Comparison of ENCODE assay signal across 1 cellular context in the genomic region with DNA sequence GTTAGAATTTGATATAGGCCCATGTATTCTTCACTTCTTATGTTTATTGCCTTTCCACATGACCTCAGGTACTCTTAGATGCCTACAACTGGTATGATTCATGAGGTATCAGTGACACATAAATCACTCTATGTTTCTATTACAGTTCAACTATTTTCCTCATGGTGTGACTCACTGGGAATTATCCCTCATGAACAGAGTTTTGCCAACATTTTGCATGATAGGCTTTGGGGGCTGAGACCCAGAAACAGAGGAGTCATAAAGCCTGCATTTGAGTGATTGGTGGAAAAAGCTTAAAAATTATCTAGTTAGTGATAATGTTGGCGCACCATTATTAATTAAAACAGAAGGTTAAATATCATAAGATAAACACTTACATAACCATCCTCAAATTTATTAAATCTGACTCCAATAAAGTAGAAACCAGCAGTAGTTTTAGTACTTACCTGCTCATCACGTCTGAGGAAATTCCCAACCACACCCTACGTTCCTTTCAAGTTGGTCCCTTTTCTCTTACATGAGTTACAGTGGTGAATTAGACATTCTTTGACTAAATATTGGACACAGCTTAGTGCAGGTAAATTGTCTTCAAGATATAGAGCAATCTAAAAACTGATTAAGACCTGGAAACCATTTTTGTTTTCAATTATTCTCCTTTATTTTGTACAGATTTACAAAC.
TF ChIP-seq lines count a peak whose summit lies in the region.

No MANE protein-coding gene starts in this region.

TF ChIP-seq in GM12878, 131 proteins besides CTCF, POLR2A, EP300 and RAD21 (continued from another document):
- TF ChIP-seq ATF2 (IDR thresholded peaks at IDR 0.05; ENCODE audit: low read length) = peak; percentile 69; the same call in 1 of the 2 replicates
- TF ChIP-seq RFX5 (IDR thresholded peaks at IDR 0.05; ENCODE audit: low read depth, low read length) = 0 out of 2 replicates have a peak, but pooled peaks have one; percentile 30
- TF ChIP-seq NFIC (IDR thresholded peaks at IDR 0.05; ENCODE audit: low read depth, low read length) = peak; percentile 89; the same call in 1 of the 2 replicates
- TF ChIP-seq GABPA (IDR thresholded peaks at IDR 0.05; ENCODE audit: low read depth) = peak; percentile 22; the same call in 1 of the 2 replicates
- no peak for TF ChIP-seq NFXL1 (IDR thresholded peaks at IDR 0.05; ENCODE audit: borderline replicate concordance)
- TF ChIP-seq FOXM1 (IDR thresholded peaks at IDR 0.05; ENCODE audit: low read depth, low read length) = peak; percentile 89; the same call in 1 of the 2 replicates
- TF ChIP-seq ATF7 (IDR thresholded peaks at IDR 0.05; ENCODE audit: low read depth) = 0 out of 2 replicates have a peak, but pooled peaks have one; percentile 18
- peak; percentile 42; the same call in 1 of the 2 replicates for TF ChIP-seq DPF2 (IDR thresholded peaks at IDR 0.05)
- TF ChIP-seq ASH2L (IDR thresholded peaks at IDR 0.05; ENCODE audit: borderline replicate concordance, low read depth) = no peak
- peak; percentile 89 for TF ChIP-seq JUNB (IDR thresholded peaks at IDR 0.05)
- TF ChIP-seq IRF4 (IDR thresholded peaks at IDR 0.05; ENCODE audit: low read depth, low read length) = peak; percentile 61; the same call in 1 of the 2 replicates
- no peak for TF ChIP-seq SMAD5 (IDR thresholded peaks at IDR 0.05; ENCODE audit: low read depth)
- TF ChIP-seq MEF2A (IDR thresholded peaks at IDR 0.05; ENCODE audit: insufficient read depth, low read depth, low read length) = peak; percentile 64
- peak; percentile 20 for TF ChIP-seq PBX3 (IDR thresholded peaks at IDR 0.05; ENCODE audit: insufficient replicate concordance, low read depth, low read length)
- peak; percentile 21; the same call in 1 of the 2 replicates for TF ChIP-seq IKZF1 (conservative IDR thresholded peaks at IDR 0.05)
- peak; percentile 70 for TF ChIP-seq CREB1 (IDR thresholded peaks at IDR 0.05; ENCODE audit: low read depth)
- TF ChIP-seq, protein P1, sequence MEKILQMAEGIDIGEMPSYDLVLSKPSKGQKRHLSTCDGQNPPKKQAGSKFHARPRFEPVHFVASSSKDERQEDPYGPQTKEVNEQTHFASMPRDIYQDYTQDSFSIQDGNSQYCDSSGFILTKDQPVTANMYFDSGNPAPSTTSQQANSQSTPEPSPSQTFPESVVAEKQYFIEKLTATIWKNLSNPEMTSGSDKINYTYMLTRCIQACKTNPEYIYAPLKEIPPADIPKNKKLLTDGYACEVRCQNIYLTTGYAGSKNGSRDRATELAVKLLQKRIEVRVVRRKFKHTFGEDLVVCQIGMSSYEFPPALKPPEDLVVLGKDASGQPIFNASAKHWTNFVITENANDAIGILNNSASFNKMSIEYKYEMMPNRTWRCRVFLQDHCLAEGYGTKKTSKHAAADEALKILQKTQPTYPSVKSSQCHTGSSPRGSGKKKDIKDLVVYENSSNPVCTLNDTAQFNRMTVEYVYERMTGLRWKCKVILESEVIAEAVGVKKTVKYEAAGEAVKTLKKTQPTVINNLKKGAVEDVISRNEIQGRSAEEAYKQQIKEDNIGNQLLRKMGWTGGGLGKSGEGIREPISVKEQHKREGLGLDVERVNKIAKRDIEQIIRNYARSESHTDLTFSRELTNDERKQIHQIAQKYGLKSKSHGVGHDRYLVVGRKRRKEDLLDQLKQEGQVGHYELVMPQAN (conservative IDR thresholded peaks at IDR 0.05) = no peak
- 0 out of 2 replicates have a peak, but pooled peaks have one; percentile 33 for TF ChIP-seq PAX5 (IDR thresholded peaks at IDR 0.05; ENCODE audit: borderline replicate concordance, low read depth, low read length)
- peak; percentile 71; the same call in 1 of the 2 replicates for TF ChIP-seq CREM (IDR thresholded peaks at IDR 0.05; ENCODE audit: low read depth)
- no peak for TF ChIP-seq MEF2B (IDR thresholded peaks at IDR 0.05; ENCODE audit: partially characterized antibody, poor library complexity, severe bottlenecking)
- TF ChIP-seq, protein P2, sequence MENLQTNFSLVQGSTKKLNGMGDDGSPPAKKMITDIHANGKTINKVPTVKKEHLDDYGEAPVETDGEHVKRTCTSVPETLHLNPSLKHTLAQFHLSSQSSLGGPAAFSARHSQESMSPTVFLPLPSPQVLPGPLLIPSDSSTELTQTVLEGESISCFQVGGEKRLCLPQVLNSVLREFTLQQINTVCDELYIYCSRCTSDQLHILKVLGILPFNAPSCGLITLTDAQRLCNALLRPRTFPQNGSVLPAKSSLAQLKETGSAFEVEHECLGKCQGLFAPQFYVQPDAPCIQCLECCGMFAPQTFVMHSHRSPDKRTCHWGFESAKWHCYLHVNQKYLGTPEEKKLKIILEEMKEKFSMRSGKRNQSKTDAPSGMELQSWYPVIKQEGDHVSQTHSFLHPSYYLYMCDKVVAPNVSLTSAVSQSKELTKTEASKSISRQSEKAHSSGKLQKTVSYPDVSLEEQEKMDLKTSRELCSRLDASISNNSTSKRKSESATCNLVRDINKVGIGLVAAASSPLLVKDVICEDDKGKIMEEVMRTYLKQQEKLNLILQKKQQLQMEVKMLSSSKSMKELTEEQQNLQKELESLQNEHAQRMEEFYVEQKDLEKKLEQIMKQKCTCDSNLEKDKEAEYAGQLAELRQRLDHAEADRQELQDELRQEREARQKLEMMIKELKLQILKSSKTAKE (IDR thresholded peaks at IDR 0.05; ENCODE audit: low read depth, poor library complexity, severe bottlenecking) = no peak
- peak; percentile 34; the same call in 1 of the 2 replicates for TF ChIP-seq BCL11A (IDR thresholded peaks at IDR 0.05; ENCODE audit: low read depth, low read length)
- 0 out of 2 replicates have a peak, but pooled peaks have one; percentile 52 for TF ChIP-seq CBX5 (IDR thresholded peaks at IDR 0.05; ENCODE audit: low read depth)
- TF ChIP-seq TCF12 (IDR thresholded peaks at IDR 0.05; ENCODE audit: low read depth, low read length) = no peak
- peak; percentile 82 for TF ChIP-seq EED (IDR thresholded peaks at IDR 0.05; ENCODE audit: low read depth)
- peak; percentile 51 for TF ChIP-seq BCL3 (IDR thresholded peaks at IDR 0.05; ENCODE audit: borderline replicate concordance, insufficient read depth, low read depth, low read length, poor library complexity, severe bottlenecking)
